In the genomic region with DNA sequence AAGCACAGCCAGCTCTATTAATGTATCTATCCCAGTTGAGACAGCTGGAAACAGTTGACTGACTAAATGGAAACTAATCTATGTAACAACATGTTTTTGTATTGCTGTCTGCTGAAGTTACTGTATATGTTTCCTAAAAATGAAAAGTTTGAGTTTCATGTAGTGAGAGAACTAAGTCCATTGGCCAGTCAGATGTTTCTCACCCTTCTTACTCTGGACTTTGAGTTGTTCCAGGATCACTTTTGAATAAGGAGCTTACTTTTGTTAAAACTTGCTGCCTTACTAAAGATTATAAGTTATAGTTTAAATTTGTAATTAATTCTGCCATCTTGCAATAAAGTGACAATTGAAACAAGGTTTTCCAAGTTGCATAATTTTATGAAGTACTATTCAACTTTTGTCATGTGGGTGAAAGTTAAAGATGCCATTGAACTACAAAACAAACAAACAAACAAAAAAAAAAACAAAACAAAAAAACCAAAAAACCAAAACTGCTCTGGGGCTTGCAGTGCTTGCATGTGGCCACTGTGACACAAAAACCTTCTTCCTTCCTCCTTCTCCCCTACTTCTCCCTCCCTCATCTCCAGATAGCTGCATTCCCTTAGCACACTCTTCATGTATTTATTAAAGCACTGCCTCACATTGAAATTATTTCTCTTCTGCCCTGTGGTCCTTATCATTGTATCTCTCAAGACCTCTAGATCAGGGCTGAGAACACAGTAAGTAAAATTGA, we compare ENCODE assay signal across 2 cellular contexts.
TF ChIP-seq lines count a peak whose summit lies in the region.

No MANE protein-coding gene starts in this region.

TF ChIP-seq in SK-N-SH, 30 proteins besides CTCF, POLR2A, EP300 and RAD21:
- no peak for TF ChIP-seq JUND (IDR thresholded peaks at IDR 0.05)

TF ChIP-seq in SK-N-SH treated with all-trans-retinoic acid at 6 μM for 48 hours, 23 proteins besides CTCF, POLR2A, EP300 and RAD21:
- TF ChIP-seq RARB (CRISPR knock-in tag; IDR thresholded peaks at IDR 0.05) (no peak), ZNF70 (CRISPR knock-in tag; IDR thresholded peaks at IDR 0.05) (no peak)
TF ChIP-seq in SK-N-SH treated with all-trans-retinoic acid at 6 μM for 48 hours: peak in this region for 0.
